Comparison of ENCODE assay signal across 8 cellular contexts in genomic region chr1:47388548-47389238, GRCh38. TPM values are rescaled to one million over a fixed set of nuclear protein-coding genes. Genes with fewer than 3 reads are reported as not detected.
DNase-seq lines count a peak whose midpoint lies in the region; ATAC-seq and TF ChIP-seq lines count a peak whose summit lies in the region.

No MANE protein-coding gene starts in this region.

- no peak overlapping the region for H3K4me3 ChIP-seq in fibroblast of lung (replicated peaks in 1 of 4; ENCODE audit: control extremely low read depth in 1 of 4, insufficient read depth in 1 of 4, low read depth in 3 of 4, low read length in 4 of 4)
- no peak overlapping the region for H3K4me3 ChIP-seq in transverse colon

- no peak overlapping the region for H3K4me3 Mint-ChIP-seq in nephron

- peak; percentile 70 for ATAC-seq in HG03175 (IDR thresholded peaks at IDR 0.05; ENCODE audit: unreplicated experiment)

- peaks cover 7% of the 10 kb centered on the region for H3K36me3 Mint-ChIP-seq in nephron (ENCODE audit: low read depth)

- H3K79me2 ChIP-seq in fibroblast of lung (ENCODE audit: control insufficient read depth, insufficient read depth, low read length), result no peaks in the 10 kb centered on the region

- H4K20me1 ChIP-seq in fibroblast of lung (ENCODE audit: control insufficient read depth, extremely low read depth, insufficient read depth, low read length), result no peaks in the 10 kb centered on the region

- intact Hi-C loops in transverse colon (cut with DNase I; ENCODE audit: low total_unique reads), result no loop called here

- peak; percentile 34 for DNase-seq in 8988T
- peak; percentile 15 to 77 for DNase-seq in NCI-H526 (lab: John Stamatoyannopoulos, UW)
- DNase-seq in activated CD8-positive, alpha-beta memory T cell treated with anti-CD3 and anti-CD28 coated beads for 24 hours, result peak; percentile 78
- peak; percentile 43 to 57 for DNase-seq in fibroblast of lung (ENCODE audit: low read depth in 2 of 2)
- DNase-seq in transverse colon, result peak; percentile 73

- H2AFZ ChIP-seq in fibroblast of lung (ENCODE audit: low read length), result no peak overlapping the region

- H3K36me3 ChIP-seq in fibroblast of lung (ENCODE audit: control insufficient read depth, insufficient read depth, low read length), result no peaks in the 10 kb centered on the region
- H3K36me3 ChIP-seq in transverse colon, result no peaks in the 10 kb centered on the region

- H3K27me3 ChIP-seq in fibroblast of lung (ENCODE audit: control insufficient read depth, insufficient read depth, low read length), result no peaks in the 10 kb centered on the region
- H3K27me3 ChIP-seq in transverse colon, result no peaks in the 10 kb centered on the region

- TF ChIP-seq CTCF in GM12872 (IDR thresholded peaks at IDR 0.05; ENCODE audit: insufficient read depth, low read depth, low read length) (peak; percentile 92), fibroblast of lung (conservative IDR thresholded peaks at IDR 0.05 in 1 of 2, IDR thresholded peaks at IDR 0.05 in 1 of 2; ENCODE audit: low read depth in 1 of 2, low read length in 2 of 2) (peak; percentile 76 to 83), nephron (IDR thresholded peaks at IDR 0.05; ENCODE audit: unreplicated experiment in 3 of 3) (peak; percentile 78 to 87 (median 80)), transverse colon (IDR thresholded peaks at IDR 0.05) (peak; percentile 62 to 79 (median 72))

- H3K27ac ChIP-seq in fibroblast of lung (ENCODE audit: insufficient read depth, low read length) (no peak overlapping the region), transverse colon (no peak overlapping the region)

- H3K9ac ChIP-seq in fibroblast of lung (ENCODE audit: insufficient read depth, low read length), result no peak overlapping the region

- H3K27ac Mint-ChIP-seq in nephron, result peak overlapping the region in 2 of 3 experiments; percentile 16 to 53

- H3K9me3 Mint-ChIP-seq in nephron, result no peaks in the 10 kb centered on the region

- H3K4me2 ChIP-seq in fibroblast of lung (ENCODE audit: extremely low read depth, insufficient read depth, low read length), result no peak overlapping the region

- 24% methylated on average over 7 of the region's 7 CpGs; no CpG with 5 or more reads in 1 of the 2 donors for WGBS in transverse colon (ENCODE audit: low coverage in 1 of 2), 2 donors

- H3K4me1 Mint-ChIP-seq in nephron, result peaks cover 19% of the 10 kb centered on the region

- in situ Hi-C loops in transverse colon (cut with MboI; ENCODE audit: low pct_ligation_motif_present in 1 of 4, low pct_unique_long_range_greater_than_20kb in 1 of 4, low sequenced_read_pairs in 3 of 4), result no loop called here

- H3K9me3 ChIP-seq in fibroblast of lung (ENCODE audit: control insufficient read depth, insufficient read depth, low read depth, low read length), result no peaks in the 10 kb centered on the region
- H3K9me3 ChIP-seq in transverse colon, result no peaks in the 10 kb centered on the region

- H3K27me3 Mint-ChIP-seq in nephron (ENCODE audit: low read depth), result peaks cover 35% of the 10 kb centered on the region

- TF ChIP-seq POLR2A in transverse colon (IDR thresholded peaks at IDR 0.05), result no peak

- TF ChIP-seq EP300 in transverse colon (IDR thresholded peaks at IDR 0.05; ENCODE audit: low read depth), result no peak

- H3K4me1 ChIP-seq in fibroblast of lung (ENCODE audit: control insufficient read depth, extremely low read depth, insufficient read depth, low read length) (no peaks in the 10 kb centered on the region), transverse colon (peaks cover 0 to 16% (median 7%) of the 10 kb centered on the region in 4 donors)

RNA-seq across cellular contexts. Expression of gene FOXE3, which starts 27.4 kb away (rescaled TPM):
- total RNA-seq in fibroblast of lung (not detected in 2 replicates), transverse colon (not detected)
- 0.03 TPM in 1 of 2 replicates, not detected in the other for polyA plus RNA-seq in fibroblast of lung
- not detected in 2 replicates for polyA plus RNA-seq in fibroblast of lung (2012)
- polyA minus RNA-seq in fibroblast of lung (ENCODE audit: low replicate concordance), result not detected in 2 replicates

RNA-seq across cellular contexts. Expression of gene FOXD2, which starts 49.2 kb away (rescaled TPM):
- total RNA-seq in fibroblast of lung, result 0.51 and 0.83 TPM in 2 replicates
- polyA plus RNA-seq in fibroblast of lung, result 0.08 and 0.19 TPM in 2 replicates
- 0.45 and 0.63 TPM in 2 replicates for polyA plus RNA-seq in fibroblast of lung (2012)
- 0.12 and 0.19 TPM in 2 replicates for polyA minus RNA-seq in fibroblast of lung (ENCODE audit: low replicate concordance)
- 10 to 100 TPM; 15.8 to 20.9 (median 17.2) TPM for total RNA-seq in transverse colon

RNA-seq across cellular contexts. Expression of gene CMPK1, which starts 55.1 kb away (rescaled TPM):
- total RNA-seq in fibroblast of lung (65.1 and 66.8 TPM in 2 replicates), transverse colon (100 to 1,000 TPM in 2 of 4 donors, 10 to 100 TPM in 2; 71.6 to 162 (median 109) TPM)
- 63.7 and 87.4 TPM in 2 replicates for polyA plus RNA-seq in fibroblast of lung
- polyA plus RNA-seq in fibroblast of lung (2012), result 62.9 and 82.8 TPM in 2 replicates
- polyA minus RNA-seq in fibroblast of lung (ENCODE audit: low replicate concordance), result 1.0 and 2.9 TPM in 2 replicates
